Comparison of ENCODE assay signal across 5 cellular contexts in genomic region chr2:73669976-73670375, GRCh38. TPM values are rescaled to one million over a fixed set of nuclear protein-coding genes. Genes with fewer than 3 reads are reported as not detected.
"Had no signal": no experiment of that assay in that cellular context is flagged by ENCODE, and none has a peak within 500 bp of the region (broad histone marks: within the 10 kb centered on the region; RNA-seq: fewer than 3 reads in every experiment).

No MANE protein-coding gene starts in this region.

RNA-seq across cellular contexts. Expression of gene NAT8, which starts 27.8 kb away (rescaled TPM):
- polyA plus RNA-seq: naive thymus-derived CD4-positive, alpha-beta T cell; neural cell; smooth muscle cell; thymus; urinary bladder had no signal
